Comparison of ENCODE assay signal across 16 cellular contexts in the genomic region with DNA sequence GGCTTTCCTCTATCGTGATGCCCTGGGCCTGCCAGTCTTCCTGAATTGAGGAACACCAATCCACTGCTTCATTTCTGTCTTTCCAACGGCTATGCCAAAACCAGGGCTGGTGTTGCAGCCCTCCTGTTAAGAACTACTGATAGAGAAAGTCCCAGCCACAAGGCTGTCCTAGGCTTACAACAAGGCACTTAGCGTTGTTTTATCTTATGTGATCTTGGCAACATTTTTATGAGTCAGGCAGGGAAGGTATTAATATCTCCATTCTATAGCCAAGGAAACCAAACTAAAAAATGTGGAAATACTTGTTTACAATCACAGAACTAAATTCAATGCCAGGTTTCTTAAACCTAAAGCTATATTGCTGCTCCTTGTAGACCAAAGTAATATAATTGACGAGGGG.
DNase-seq lines count a peak whose midpoint lies in the region; ATAC-seq, FAIRE-seq and TF ChIP-seq lines count a peak whose summit lies in the region.
"Had no signal": no experiment of that assay in that cellular context is flagged by ENCODE, and none has a peak within 500 bp of the region (broad histone marks: within the 10 kb centered on the region; RNA-seq: fewer than 3 reads in every experiment).

No MANE protein-coding gene starts in this region.

- H3K4me2 ChIP-seq in PC-3 (ENCODE audit: low read length) = peak overlapping the region; percentile 60
- peak overlapping the region; percentile 78 for H3K4me2 ChIP-seq in keratinocyte (ENCODE audit: control insufficient read depth, extremely low read depth, insufficient read depth, low read depth, low read length)

- H3K9me3 Mint-ChIP-seq in Calu3 (ENCODE audit: low read depth, unreplicated experiment) = no peaks in the 10 kb centered on the region
- H3K9me3 Mint-ChIP-seq: HFFc6 had no signal

- peaks cover 3% of the 10 kb centered on the region for H3K9me1 ChIP-seq in keratinocyte (ENCODE audit: control insufficient read depth, extremely low read depth, insufficient read depth, low read length)

- no peaks in the 10 kb centered on the region for H3K36me3 ChIP-seq in PC-3 (ENCODE audit: low read depth, low read length)
- H3K36me3 ChIP-seq in keratinocyte (ENCODE audit: control insufficient read depth in 2 of 2, extremely low read depth in 1 of 2, insufficient read depth in 2 of 2, low read length in 2 of 2) = no peaks in the 10 kb centered on the region

- peak overlapping the region; percentile 9; the same call in 1 of the 2 replicates for H3K9ac ChIP-seq in PC-3 (ENCODE audit: low read length)
- H3K9ac ChIP-seq in keratinocyte (ENCODE audit: control insufficient read depth, extremely low read depth, insufficient read depth, low read length) = peak overlapping the region; percentile 46

- no peaks in the 10 kb centered on the region for H3K9me3 ChIP-seq in PC-3 (ENCODE audit: low read length)
- H3K9me3 ChIP-seq in keratinocyte (ENCODE audit: control insufficient read depth, low read depth, low read length) = no peaks in the 10 kb centered on the region

- H3K27me3 Mint-ChIP-seq in Calu3 (ENCODE audit: unreplicated experiment) = no peaks in the 10 kb centered on the region
- H3K27me3 Mint-ChIP-seq: CD4-positive, CD25-positive, alpha-beta regulatory T cell had no signal

- H3K27ac ChIP-seq in PC-3 (ENCODE audit: low read length) (peak overlapping the region; percentile 86), keratinocyte (ENCODE audit: control insufficient read depth, insufficient read depth, low read length) (peak overlapping the region; percentile 82)

- POLR2A ChIA-PET in PC-3 (lab: Charles Lee; ENCODE audit: unreplicated experiment) = interaction anchor here (0.6 kb wide), 1 partner anchor 252 kb away, joined by 3 read pairs; no protein-coding TSS in a partner anchor

- no peak for DNase-seq in Calu3
- DNase-seq in PC-3 = peak; percentile 97
- peak; percentile 81 for DNase-seq in epithelial cell of esophagus (ENCODE audit: low read depth)
- DNase-seq in keratinocyte (ENCODE audit: low read depth, low spot score) = no peak
- DNase-seq in HTR-8/SVneo (ENCODE audit: insufficient read length, low spot score) = no peak
- no peak for DNase-seq in COR-L47 (lab: John Stamatoyannopoulos, UW)
- no peak for DNase-seq in GM13977 (ENCODE audit: low spot score)
- DNase-seq: CD4-positive, CD25-positive, alpha-beta regulatory T cell; DND-41; GF-D8; HFFc6; KG1; NCI-H1105 treated with DMSO at 0.1 percent for 48 hours; NCI-H187 treated with DMSO at 0.1 percent for 48 hours; NCI-H510A had no signal

- intact Hi-C loops in Calu3 (cut with micrococcal nuclease; ENCODE audit: unreplicated experiment) = no loop called here
- intact Hi-C loops in PC-3 (cut with micrococcal nuclease) = loop anchor here (5.0 to 10.0 kb wide), 2 partner anchors 53 to 59 kb away; no protein-coding TSS in a partner anchor

- TF ChIP-seq CTCF in Calu3 (IDR thresholded peaks at IDR 0.05; ENCODE audit: unreplicated experiment) (no peak), PC-3 (conservative IDR thresholded peaks at IDR 0.05; ENCODE audit: low read depth, low read length) (no peak), epithelial cell of esophagus (IDR thresholded peaks at IDR 0.05; ENCODE audit: insufficient read depth, low read depth, low read length, missing control alignments) (no peak), keratinocyte (optimal IDR thresholded peaks at IDR 0.05 in 1 of 3, IDR thresholded peaks at IDR 0.05 in 1 of 3, conservative IDR thresholded peaks at IDR 0.05 in 1 of 3; ENCODE audit: extremely low read depth in 1 of 3, insufficient read depth in 2 of 3, low read length in 3 of 3) (no peak), GM13977 (IDR thresholded peaks at IDR 0.05; ENCODE audit: extremely low read depth, insufficient read depth, missing control alignments) (no peak)

- in situ Hi-C loops in GM13977 (cut with MboI; ENCODE audit: low pct_unique_long_range_greater_than_20kb, low sequenced_read_pairs, unreplicated experiment) = no loop called here

- H3K4me3 Mint-ChIP-seq in Calu3 (ENCODE audit: low read depth, unreplicated experiment) = no peak overlapping the region
- H3K4me3 Mint-ChIP-seq: CD4-positive, CD25-positive, alpha-beta regulatory T cell; HFFc6 had no signal

- peak overlapping the region; percentile 53 for H3K27ac Mint-ChIP-seq in Calu3 (ENCODE audit: unreplicated experiment)
- H3K27ac Mint-ChIP-seq: CD4-positive, CD25-positive, alpha-beta regulatory T cell; HFFc6 had no signal

- peak; percentile 96 for FAIRE-seq in keratinocyte (lab: Jason Lieb, UNC)
- no peak for FAIRE-seq in HTR-8/SVneo (lab: Jason Lieb, UNC)

- H3K4me1 Mint-ChIP-seq in Calu3 (ENCODE audit: low read depth, unreplicated experiment) = peaks cover 16% of the 10 kb centered on the region
- H3K4me1 Mint-ChIP-seq: CD4-positive, CD25-positive, alpha-beta regulatory T cell had no signal

- no peaks in the 10 kb centered on the region for H4K20me1 ChIP-seq in PC-3 (ENCODE audit: low read length)
- no peaks in the 10 kb centered on the region for H4K20me1 ChIP-seq in keratinocyte (ENCODE audit: control insufficient read depth, extremely low read depth, insufficient read depth, low read length)

- H3K27me3 ChIP-seq in PC-3 (ENCODE audit: low read length) (no peaks in the 10 kb centered on the region), keratinocyte (ENCODE audit: control insufficient read depth, extremely low read depth, insufficient read depth, low read length) (no peaks in the 10 kb centered on the region)

- dilution Hi-C loops in keratinocyte (cut with MboI; ENCODE audit: extremely low pct_ligation_motif_present, low sequenced_read_pairs) = no loop called here

- BruUV-seq in Calu3 (replicated peaks; lab: Mats Ljungman, UMichigan) (no TSS peak), PC-3 (replicated peaks; lab: Mats Ljungman, UMichigan) (no TSS peak)

- H3K36me3 Mint-ChIP-seq in Calu3 (ENCODE audit: insufficient read depth, unreplicated experiment) = no peaks in the 10 kb centered on the region
- H3K36me3 Mint-ChIP-seq: CD4-positive, CD25-positive, alpha-beta regulatory T cell had no signal

- H3K4me1 ChIP-seq in PC-3 (ENCODE audit: insufficient read depth, low read length) = peaks cover 64% of the 10 kb centered on the region
- H3K4me1 ChIP-seq in keratinocyte (ENCODE audit: control insufficient read depth, extremely low read depth, insufficient read depth, low read length) = peaks cover 66% of the 10 kb centered on the region

- H3F3A ChIP-seq in PC-3 (ENCODE audit: low read length, unreplicated experiment) = no peaks in the 10 kb centered on the region

- CTCF ChIA-PET in Calu3 (lab: Charles Lee) = no interaction called here
- CTCF ChIA-PET in PC-3 (lab: Charles Lee) = interaction anchor here (1.0 to 1.4 kb wide), 2 partner anchors 55 to 84 kb away, joined by 4 to 6 read pairs; no protein-coding TSS in a partner anchor

- peak; percentile 67 for ATAC-seq in PC-3
- no peak for ATAC-seq in GM21528 (IDR thresholded peaks at IDR 0.05; ENCODE audit: low FRiP score, unreplicated experiment)

- H2AFZ ChIP-seq in PC-3 (ENCODE audit: low read length) (no peak overlapping the region), keratinocyte (ENCODE audit: control insufficient read depth, low read length) (no peak overlapping the region)

- H3K4me3 ChIP-seq in PC-3 (ENCODE audit: low read length) = peak overlapping the region; percentile 10; the same call in 1 of the 2 replicates
- no peak overlapping the region for H3K4me3 ChIP-seq in epithelial cell of esophagus (ENCODE audit: low read length)
- peak overlapping the region in 2 of 3 experiments; percentile 36 to 45 for H3K4me3 ChIP-seq in keratinocyte (ENCODE audit: control insufficient read depth in 2 of 3, extremely low read depth in 1 of 3, insufficient read depth in 2 of 3, low read depth in 1 of 3, low read length in 3 of 3)

- no peaks in the 10 kb centered on the region for H3K79me2 ChIP-seq in PC-3 (ENCODE audit: low read length)
- H3K79me2 ChIP-seq in keratinocyte (ENCODE audit: control insufficient read depth, insufficient read depth, low read length) = no peaks in the 10 kb centered on the region

- H3K9me2 ChIP-seq in PC-3 (replicated peaks; ENCODE audit: low read length) = no peaks in the 10 kb centered on the region

Comparison
In these comparisons a context has a peak if more than half of its experiments do, and no peak if none do; other contexts are left out.
1. DNase-seq: peak in PC-3 (single experiment) and epithelial cell of esophagus (single experiment); none in Calu3 (single experiment), keratinocyte (single experiment), HTR-8/SVneo (single experiment), COR-L47 (single experiment) and GM13977 (single experiment).